Comparison of ENCODE assay signal across 21 cellular contexts in genomic region chr4:139884438-139884837, GRCh38.
"Had no signal": no experiment of that assay in that cellular context is flagged by ENCODE, and none has a peak within 500 bp of the region (broad histone marks: within the 10 kb centered on the region; RNA-seq: fewer than 3 reads in every experiment).

No MANE protein-coding gene starts in this region.

- DNase-seq: activated CD4-positive, alpha-beta T cell treated with anti-CD3 and anti-CD28 coated beads, Interleukin-2, amount 50 U/mL, for 1 hour; activated CD8-positive, alpha-beta memory T cell treated with anti-CD3 and anti-CD28 coated beads for 24 hours; activated CD8-positive, alpha-beta memory T cell treated with anti-CD3 and anti-CD28 coated beads, Interleukin-2, amount 50 U/mL, for 48 hours; activated gamma-delta T cell; effector memory CD4-positive, alpha-beta T cell; glutamatergic neuron; hippocampal formation; islet precursor cell; left colon; pancreas; sigmoid colon; stimulated activated CD4-positive, alpha-beta T cell treated with anti-CD3 and anti-CD28 coated beads, Interleukin-4, amount 100 ng/mL, for 24 hours; stomach; T-cell; T-helper 9 cell; tibial artery had no signal

- H3K27me3 ChIP-seq: pancreas, sigmoid colon, stomach, tibial artery had no signal

- H3K4me1 Mint-ChIP-seq: activated naive CD4-positive, alpha-beta T cell treated with anti-CD3 and anti-CD28 coated beads, Interleukin-2, amount 50 U/mL, for 24 hours; T-cell had no signal

- H3K36me3 ChIP-seq: pancreas had no signal

- H3K27ac Mint-ChIP-seq: activated naive CD4-positive, alpha-beta T cell treated with anti-CD3 and anti-CD28 coated beads, Interleukin-2, amount 50 U/mL, for 24 hours; dendritic cell treated with granulocyte-macrophage colony-stimulating factor and Interleukin-4, amounts not matched to agents 40 ng/mL and 50 ng/mL, for 4 days; stimulated activated effector memory CD8-positive, alpha-beta T cell treated with anti-CD3 and anti-CD28 coated beads, Interleukin-12 subunit alpha, Interleukin-12 subunit beta, amount 100 ng/mL, for 72 hours; T-cell had no signal

- H3K27me3 Mint-ChIP-seq: activated naive CD4-positive, alpha-beta T cell treated with anti-CD3 and anti-CD28 coated beads, Interleukin-2, amount 50 U/mL, for 24 hours; dendritic cell treated with granulocyte-macrophage colony-stimulating factor and Interleukin-4, amounts not matched to agents 40 ng/mL and 50 ng/mL, for 4 days; T-cell had no signal

- ATAC-seq: left colon; pancreas; SK-N-SH treated with all-trans-retinoic acid at 6 μM for 48 hours; stimulated activated effector memory CD8-positive, alpha-beta T cell treated with anti-CD3 and anti-CD28 coated beads, Interleukin-12 subunit alpha, Interleukin-12 subunit beta, amount 100 ng/mL, for 72 hours; T-cell had no signal

- H3K9me3 ChIP-seq: pancreas, sigmoid colon, stomach, tibial artery had no signal

- H3K27ac ChIP-seq: pancreas, sigmoid colon, stomach, tibial artery had no signal

- H3K4me3 ChIP-seq: lung, pancreas, sigmoid colon, stomach, tibial artery had no signal

- H3K36me3 Mint-ChIP-seq: stimulated activated effector memory CD8-positive, alpha-beta T cell treated with anti-CD3 and anti-CD28 coated beads, Interleukin-12 subunit alpha, Interleukin-12 subunit beta, amount 100 ng/mL, for 72 hours had no signal

- H3K4me3 Mint-ChIP-seq: activated naive CD4-positive, alpha-beta T cell treated with anti-CD3 and anti-CD28 coated beads, Interleukin-2, amount 50 U/mL, for 24 hours; dendritic cell treated with granulocyte-macrophage colony-stimulating factor and Interleukin-4, amounts not matched to agents 40 ng/mL and 50 ng/mL, for 4 days; stimulated activated effector memory CD8-positive, alpha-beta T cell treated with anti-CD3 and anti-CD28 coated beads, Interleukin-12 subunit alpha, Interleukin-12 subunit beta, amount 100 ng/mL, for 72 hours; T-cell had no signal
